21 cellular contexts compared by ENCODE assay signal in the genomic region with DNA sequence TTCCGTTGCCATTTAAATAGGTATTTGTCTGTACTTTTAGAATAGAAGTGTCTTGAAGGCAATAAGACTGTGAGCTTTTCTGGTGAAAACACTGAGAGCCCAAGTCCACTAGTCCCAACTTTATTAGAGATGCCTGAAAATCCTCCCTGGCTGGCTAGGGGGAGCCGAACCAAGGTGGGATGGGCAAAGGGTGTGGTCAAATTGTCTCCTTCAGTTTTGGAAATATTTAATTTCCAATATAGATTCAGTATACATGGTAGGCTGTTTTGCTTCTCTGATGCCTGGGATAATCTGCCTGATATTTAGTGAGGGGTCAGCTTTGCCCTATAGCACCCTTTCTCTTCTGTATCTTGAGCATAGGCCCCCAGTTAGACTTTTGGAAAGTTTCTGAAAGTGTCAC. TPM values are rescaled to one million over a fixed set of nuclear protein-coding genes. Genes with fewer than 3 reads are reported as not detected.
DNase-seq lines count a peak whose midpoint lies in the region; ATAC-seq and TF ChIP-seq lines count a peak whose summit lies in the region.
"Had no signal": no experiment of that assay in that cellular context is flagged by ENCODE, and none has a peak within 500 bp of the region (broad histone marks: within the 10 kb centered on the region; RNA-seq: fewer than 3 reads in every experiment).

No MANE protein-coding gene starts in this region.

- peak; percentile 23 for DNase-seq in 8988T
- no peak for DNase-seq in CD8-positive, alpha-beta T cell
- no peak for DNase-seq in GM10266 (ENCODE audit: extremely low spot score)
- DNase-seq in OCI-M1 (lab: John Stamatoyannopoulos, UW): no peak
- no peak for DNase-seq in NCI-H1694 treated with DMSO at 0.1 percent for 48 hours (lab: John Stamatoyannopoulos, UW)
- DNase-seq: ACHN; activated CD4-positive, alpha-beta memory T cell treated with anti-CD3 and anti-CD28 coated beads, Interleukin-2, amount 10 ng/mL, durations not matched to agents 7 days and 5 days; activated naive CD8-positive, alpha-beta T cell treated with anti-CD3 and anti-CD28 coated beads, Interleukin-2, amount 10 ng/mL, durations not matched to agents 7 days and 5 days; activated T-cell treated with anti-CD3 and anti-CD28 coated beads, Interleukin-2, amount 50 U/mL, for 72 hours; caudate nucleus; effector memory CD4-positive, alpha-beta T cell; GOT3; NCI-H1436 treated with DMSO at 0.1 percent for 48 hours; stimulated activated naive B cell treated with anti-CD40 and anti-IgM and Interleukin-4, amounts not matched to agents 10 μg/mL and 1 μg/mL and 100 μg/mL, for 72 hours had no signal

- H3K4me1 ChIP-seq in HUES6 (ENCODE audit: control insufficient read depth, insufficient read depth, low read length) (peaks cover 75% of the 10 kb centered on the region), iPS-20b (ENCODE audit: insufficient read depth, low read length) (peaks cover 76% of the 10 kb centered on the region)
- H3K4me1 ChIP-seq in CD8-positive, alpha-beta T cell (ENCODE audit: insufficient read depth, low read length): no peaks in the 10 kb centered on the region
- H3K4me1 ChIP-seq: parathyroid adenoma had no signal

- no peaks in the 10 kb centered on the region for H3K9me3 Mint-ChIP-seq in brain
- H3K9me3 Mint-ChIP-seq in CD8-positive, alpha-beta T cell: no peaks in the 10 kb centered on the region
- H3K9me3 Mint-ChIP-seq: activated CD4-positive, alpha-beta memory T cell treated with anti-CD3 and anti-CD28 coated beads, Interleukin-2, amount 10 ng/mL, durations not matched to agents 7 days and 5 days; activated naive CD8-positive, alpha-beta T cell treated with anti-CD3 and anti-CD28 coated beads, Interleukin-2, amount 10 ng/mL, durations not matched to agents 7 days and 5 days; activated T-cell treated with anti-CD3 and anti-CD28 coated beads, Interleukin-2, amount 50 U/mL, for 72 hours; stimulated activated naive B cell treated with anti-CD40 and anti-IgM and Interleukin-4, amounts not matched to agents 10 μg/mL and 1 μg/mL and 100 μg/mL, for 72 hours had no signal

- TF ChIP-seq CTCF in brain (conservative IDR thresholded peaks at IDR 0.05) (peak; percentile 10 to 15), GM10266 (IDR thresholded peaks at IDR 0.05; ENCODE audit: control insufficient read depth, insufficient read depth, low read depth, missing control alignments) (no peak)
- TF ChIP-seq CTCF in CD8-positive, alpha-beta T cell (IDR thresholded peaks at IDR 0.05): no peak

- no peaks in the 10 kb centered on the region for H3K36me3 Mint-ChIP-seq in brain
- no peaks in the 10 kb centered on the region for H3K36me3 Mint-ChIP-seq in CD8-positive, alpha-beta T cell
- H3K36me3 Mint-ChIP-seq: activated naive CD8-positive, alpha-beta T cell treated with anti-CD3 and anti-CD28 coated beads, Interleukin-2, amount 10 ng/mL, durations not matched to agents 7 days and 5 days had no signal

- H3K4me3 Mint-ChIP-seq in brain: peak overlapping the region; percentile 26 to 96 (median 95)
- H3K4me3 Mint-ChIP-seq in CD8-positive, alpha-beta T cell: no peak overlapping the region
- H3K4me3 Mint-ChIP-seq: activated CD4-positive, alpha-beta memory T cell treated with anti-CD3 and anti-CD28 coated beads, Interleukin-2, amount 10 ng/mL, durations not matched to agents 7 days and 5 days; activated naive CD8-positive, alpha-beta T cell treated with anti-CD3 and anti-CD28 coated beads, Interleukin-2, amount 10 ng/mL, durations not matched to agents 7 days and 5 days; activated T-cell treated with anti-CD3 and anti-CD28 coated beads, Interleukin-2, amount 50 U/mL, for 72 hours; stimulated activated naive B cell treated with anti-CD40 and anti-IgM and Interleukin-4, amounts not matched to agents 10 μg/mL and 1 μg/mL and 100 μg/mL, for 72 hours had no signal

- H3K27me3 Mint-ChIP-seq in brain: peaks cover 27% of the 10 kb centered on the region
- peaks cover 37% of the 10 kb centered on the region for H3K27me3 Mint-ChIP-seq in CD8-positive, alpha-beta T cell (ENCODE audit: low read depth)

- no peaks in the 10 kb centered on the region for H3K27me3 ChIP-seq in HUES6 (ENCODE audit: control insufficient read depth, insufficient read depth, low read length)
- H3K27me3 ChIP-seq in iPS-20b (ENCODE audit: insufficient read depth, low read length): no peaks in the 10 kb centered on the region
- H3K27me3 ChIP-seq in CD8-positive, alpha-beta T cell (ENCODE audit: insufficient read depth, low read length): peaks cover 3% of the 10 kb centered on the region

- intact Hi-C loops in CD8-positive, alpha-beta T cell (cut with DNase I, micrococcal nuclease): no loop called here

- POLR2A ChIA-PET in CD8-positive, alpha-beta T cell (lab: Charles Lee): interaction anchor here (0.7 kb wide), 1 partner anchor 1378 kb away, joined by 3 read pairs; no protein-coding TSS in a partner anchor

- peak overlapping the region; percentile 81 for H3K4me3 ChIP-seq in HUES6 (ENCODE audit: low read depth, low read length)
- H3K4me3 ChIP-seq in iPS-20b (ENCODE audit: low read length): peak overlapping the region; percentile 93
- no peak overlapping the region for H3K4me3 ChIP-seq in CD8-positive, alpha-beta T cell (ENCODE audit: low read depth, low read length)
- H3K4me3 ChIP-seq: GM12878, smooth muscle cell had no signal

- peak overlapping the region; percentile 93; the same call in 1 of the 2 replicates for H3K27ac ChIP-seq in HUES6 (ENCODE audit: low read depth, low read length)
- H3K27ac ChIP-seq in iPS-20b (ENCODE audit: low read length): no peak overlapping the region
- no peak overlapping the region for H3K27ac ChIP-seq in CD8-positive, alpha-beta T cell (ENCODE audit: low read depth, low read length)
- H3K27ac ChIP-seq: parathyroid adenoma had no signal

- H3K9ac ChIP-seq in HUES6 (ENCODE audit: low read length) (no peak overlapping the region), iPS-20b (ENCODE audit: low read depth, low read length) (peak overlapping the region; percentile 84; the same call in 1 of the 2 replicates)
- H3K9ac ChIP-seq: parathyroid adenoma had no signal

- H3K36me3 ChIP-seq in HUES6 (ENCODE audit: control insufficient read depth, insufficient read depth, low read length) (no peaks in the 10 kb centered on the region), iPS-20b (ENCODE audit: insufficient read depth, low read depth, low read length) (peaks cover 8% of the 10 kb centered on the region; the same call in 1 of the 2 replicates)
- H3K36me3 ChIP-seq in CD8-positive, alpha-beta T cell (ENCODE audit: insufficient read depth, low read length): no peaks in the 10 kb centered on the region

- no peaks in the 10 kb centered on the region for H3K9me3 ChIP-seq in HUES6 (ENCODE audit: control insufficient read depth, insufficient read depth, low read depth, low read length)
- no peaks in the 10 kb centered on the region for H3K9me3 ChIP-seq in iPS-20b (ENCODE audit: insufficient read depth, low read depth, low read length)
- no peaks in the 10 kb centered on the region for H3K9me3 ChIP-seq in CD8-positive, alpha-beta T cell (ENCODE audit: low read length)

- CTCF ChIA-PET in CD8-positive, alpha-beta T cell (lab: Charles Lee): no interaction called here

- peaks cover 72% of the 10 kb centered on the region for H3K4me1 Mint-ChIP-seq in brain
- H3K4me1 Mint-ChIP-seq in CD8-positive, alpha-beta T cell (ENCODE audit: low read depth): peaks cover 14% of the 10 kb centered on the region

- ATAC-seq in CD8-positive, alpha-beta T cell: no peak
- ATAC-seq: activated T-cell treated with anti-CD3 and anti-CD28 coated beads, Interleukin-2, amount 50 U/mL, for 72 hours; GM12878; stimulated activated naive B cell treated with anti-CD40 and anti-IgM and Interleukin-4, amounts not matched to agents 10 μg/mL and 1 μg/mL and 100 μg/mL, for 72 hours had no signal

- peak overlapping the region in 1 of 5 experiments; percentile 94 for H3K27ac Mint-ChIP-seq in brain
- H3K27ac Mint-ChIP-seq in CD8-positive, alpha-beta T cell: no peak overlapping the region
- H3K27ac Mint-ChIP-seq: activated CD4-positive, alpha-beta memory T cell treated with anti-CD3 and anti-CD28 coated beads, Interleukin-2, amount 10 ng/mL, durations not matched to agents 7 days and 5 days; activated naive CD8-positive, alpha-beta T cell treated with anti-CD3 and anti-CD28 coated beads, Interleukin-2, amount 10 ng/mL, durations not matched to agents 7 days and 5 days; activated T-cell treated with anti-CD3 and anti-CD28 coated beads, Interleukin-2, amount 50 U/mL, for 72 hours; stimulated activated naive B cell treated with anti-CD40 and anti-IgM and Interleukin-4, amounts not matched to agents 10 μg/mL and 1 μg/mL and 100 μg/mL, for 72 hours had no signal

RNA-seq across cellular contexts. Expression of gene ROR1, which starts 3.5 kb away (rescaled TPM):
- 0.80 TPM for polyA plus RNA-seq in brain (ENCODE audit: insufficient read depth, low read depth, low replicate concordance)
- total RNA-seq in CD8-positive, alpha-beta T cell: not detected
- total RNA-seq: activated naive CD8-positive, alpha-beta T cell treated with anti-CD3 and anti-CD28 coated beads, Interleukin-2, amount 10 ng/mL, durations not matched to agents 7 days and 5 days; G401 had no signal

Comparison
In these comparisons a context has a peak if more than half of its experiments do, and no peak if none do; other contexts are left out.
1. CTCF ChIP-seq: peak in brain (2 of 2); none in CD8-positive, alpha-beta T cell (single experiment) and GM10266 (single experiment).